17 cellular contexts compared by ENCODE assay signal in the genomic region with DNA sequence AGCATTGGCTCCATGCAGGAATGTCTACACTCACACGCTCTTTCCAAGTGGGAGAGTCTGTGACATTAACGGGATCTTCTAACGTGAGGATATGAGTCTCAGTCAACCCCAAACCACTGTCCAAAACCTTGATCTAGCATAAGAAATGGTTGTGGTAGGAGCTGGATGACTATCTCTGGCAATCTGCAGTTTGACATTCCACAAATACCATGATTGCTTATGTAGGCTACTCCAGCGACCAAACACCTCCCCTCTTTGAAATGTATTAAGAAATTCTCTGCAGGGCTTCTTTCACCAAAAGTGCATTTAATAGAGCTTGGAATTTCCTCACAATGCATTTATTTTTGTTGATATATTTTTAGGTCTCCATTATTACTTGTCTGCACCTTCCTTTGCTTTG. TPM values are rescaled to one million over a fixed set of nuclear protein-coding genes. Genes with fewer than 3 reads are reported as not detected.
A peak's percentile ranks its signal among the peaks of the same experiment; 100 is the strongest.
DNase-seq lines count a peak whose midpoint lies in the region; ATAC-seq and TF ChIP-seq lines count a peak whose summit lies in the region.
"Had no signal": no experiment of that assay in that cellular context is flagged by ENCODE, and none has a peak within 500 bp of the region (broad histone marks: within the 10 kb centered on the region; RNA-seq: fewer than 3 reads in every experiment).

No MANE protein-coding gene starts in this region.

- no peak overlapping the region for H3K27ac ChIP-seq in psoas muscle
- H3K27ac ChIP-seq: heart left ventricle had no signal

- peak overlapping the region; percentile 46 for H3K4me3 Mint-ChIP-seq in Caco-2 (ENCODE audit: unreplicated experiment)
- H3K4me3 Mint-ChIP-seq: activated B cell treated with CpG ODN at 0.5 μM for 24 hours; CD4-positive, alpha-beta memory T cell had no signal

- no peaks in the 10 kb centered on the region for H3K36me3 ChIP-seq in Caco-2 (ENCODE audit: control insufficient read depth, insufficient read depth, low read length)
- peaks cover 0 to 12% of the 10 kb centered on the region in 2 donors for H3K36me3 ChIP-seq in psoas muscle (ENCODE audit: insufficient read depth in 1 of 2, low read depth in 1 of 2)

- ATAC-seq in psoas muscle: no peak
- ATAC-seq: heart left ventricle had no signal

- no peak for TF ChIP-seq CTCF in Caco-2 (IDR thresholded peaks at IDR 0.05; ENCODE audit: insufficient read depth in 1 of 2, low read depth in 1 of 2, low read length in 1 of 2, severe bottlenecking in 1 of 2, unreplicated experiment in 1 of 2)
- no peak for TF ChIP-seq CTCF in choroid plexus epithelial cell (conservative IDR thresholded peaks at IDR 0.05; ENCODE audit: low read depth, low read length)
- no peak for TF ChIP-seq CTCF in psoas muscle (IDR thresholded peaks at IDR 0.05)

- peaks cover 6% of the 10 kb centered on the region for H3K9me3 Mint-ChIP-seq in Caco-2 (ENCODE audit: unreplicated experiment)
- H3K9me3 Mint-ChIP-seq: activated B cell treated with CpG ODN at 0.5 μM for 24 hours; CD4-positive, alpha-beta memory T cell had no signal

- 76 to 88% (median 84%) methylated on average over 4 of the region's 4 CpGs for WGBS in psoas muscle, 3 donors

- H3K36me3 Mint-ChIP-seq in Caco-2 (ENCODE audit: insufficient read depth, unreplicated experiment): peaks cover 19% of the 10 kb centered on the region

- H3K27me3 ChIP-seq in Caco-2 (replicated peaks; ENCODE audit: control insufficient read depth, insufficient read depth, low read length) (no peaks in the 10 kb centered on the region), psoas muscle (ENCODE audit: insufficient read depth in 3 of 3, low read length in 2 of 3) (no peaks in the 10 kb centered on the region)
- H3K27me3 ChIP-seq: heart left ventricle had no signal

- no TSS peak for BruUV-seq in Caco-2 (replicated peaks; lab: Mats Ljungman, UMichigan)

- peak overlapping the region; percentile 80 for H3K27ac Mint-ChIP-seq in Caco-2 (ENCODE audit: unreplicated experiment)
- H3K27ac Mint-ChIP-seq: activated B cell treated with CpG ODN at 0.5 μM for 24 hours; CD4-positive, alpha-beta memory T cell had no signal

- POLR2A ChIA-PET in Caco-2 (lab: Charles Lee): interaction anchor here (0.7 to 0.9 kb wide), 2 partner anchors 14 to 1592 kb away, joined by 3 to 4 read pairs; partner anchors contain the start of genes GRK4 and STX18

- peaks cover 16% of the 10 kb centered on the region for H3K4me1 Mint-ChIP-seq in Caco-2 (ENCODE audit: low read depth, unreplicated experiment)
- H3K4me1 Mint-ChIP-seq: activated B cell treated with CpG ODN at 0.5 μM for 24 hours had no signal

- TF ChIP-seq RAD21 in Ishikawa (IDR thresholded peaks at IDR 0.05; ENCODE audit: low read depth): no peak

- H3K4me3 ChIP-seq in Caco-2 (ENCODE audit: low read depth, low read length) (no peak overlapping the region), choroid plexus epithelial cell (ENCODE audit: low read depth, low read length) (no peak overlapping the region), psoas muscle (no peak overlapping the region)
- H3K4me3 ChIP-seq: heart left ventricle had no signal

- H3K9me3 ChIP-seq in Caco-2: no peaks in the 10 kb centered on the region
- no peaks in the 10 kb centered on the region for H3K9me3 ChIP-seq in psoas muscle
- H3K9me3 ChIP-seq: heart left ventricle had no signal

- intact Hi-C loops in Caco-2 (cut with micrococcal nuclease; ENCODE audit: unreplicated experiment): loop anchor here (5.0 kb wide), 1 partner anchor 69 kb away; no protein-coding TSS in a partner anchor
- intact Hi-C loops in psoas muscle (cut with DNase I): loop anchor here in 1 of 2 donors (10.0 kb wide), 1 partner anchor 299 kb away; the partner anchor contains the start of gene MSX1

- H3K4me1 ChIP-seq in Caco-2 (peaks cover 21% of the 10 kb centered on the region), psoas muscle (no peaks in the 10 kb centered on the region)
- H3K4me1 ChIP-seq: heart left ventricle had no signal

- CTCF ChIA-PET in Caco-2 (lab: Charles Lee): interaction anchor here (0.6 kb wide), 1 partner anchor 45 kb away, joined by 5 read pairs; no protein-coding TSS in a partner anchor

- H3K27me3 Mint-ChIP-seq in Caco-2 (ENCODE audit: insufficient read depth, unreplicated experiment): no peaks in the 10 kb centered on the region
- H3K27me3 Mint-ChIP-seq: activated B cell treated with CpG ODN at 0.5 μM for 24 hours; CD4-positive, alpha-beta memory T cell had no signal

- TF ChIP-seq EP300 in Ishikawa (IDR thresholded peaks at IDR 0.05; ENCODE audit: borderline replicate concordance): no peak

- DNase-seq in Caco-2: peak in 1 of 2 experiments; percentile 29
- DNase-seq in choroid plexus epithelial cell (ENCODE audit: low read depth): peak; percentile 94
- DNase-seq in non-pigmented ciliary epithelial cell (ENCODE audit: low read depth): peak; percentile 82
- no peak for DNase-seq in NCI-H748 (lab: John Stamatoyannopoulos, UW; ENCODE audit: unreplicated experiment)
- no peak for DNase-seq in psoas muscle
- DNase-seq in GOT3 (lab: John Stamatoyannopoulos, UW): no peak
- DNase-seq in NK-92 treated with Interleukin-12 subunit alpha and Interleukin-12 subunit beta, amount 100 ng/mL, for 24 hours (lab: John Stamatoyannopoulos, UW): no peak
- DNase-seq: activated B cell treated with CpG ODN at 0.5 μM for 24 hours; activated T-cell treated with anti-CD3 and anti-CD28 coated beads for 4 hours; amniotic stem cell; CD4-positive, alpha-beta memory T cell; effector CD8-positive, alpha-beta T cell; heart left ventricle; NCI-H146; NCI-H748 treated with DMSO at 0.1 percent for 48 hours; SHP77 had no signal

TF ChIP-seq in Ishikawa, 13 proteins besides CTCF, POLR2A, EP300 and RAD21:
- TF ChIP-seq TAF1 (IDR thresholded peaks at IDR 0.05; ENCODE audit: low read depth): no peak
- TF ChIP-seq TEAD4 (IDR thresholded peaks at IDR 0.05): peak; percentile 81
TF ChIP-seq in Ishikawa: peak in this region for 1.

RNA-seq across cellular contexts. Expression of gene STX18, which starts 14.1 kb away (rescaled TPM):
- 32.5 and 36.5 TPM in 2 replicates for total RNA-seq in Caco-2 (2022)
- 10 to 100 TPM; 12.1 to 21.1 (median 19.4) TPM for total RNA-seq in psoas muscle
- polyA plus RNA-seq in psoas muscle: 10 to 100 TPM; 21.7 to 29.7 (median 24.3) TPM

Comparison
In these comparisons a context has a peak if more than half of its experiments do, and no peak if none do; other contexts are left out.
1. DNase-seq: peak in choroid plexus epithelial cell (single experiment) and non-pigmented ciliary epithelial cell (single experiment); none in NCI-H748 (single experiment), psoas muscle (0 of 2), GOT3 (single experiment) and NK-92 treated with Interleukin-12 subunit alpha and Interleukin-12 subunit beta, amount 100 ng/mL, for 24 hours (single experiment).